9 cellular contexts compared by ENCODE assay signal in genomic region chr19:5977785-5978605, GRCh38. TPM values are rescaled to one million over a fixed set of nuclear protein-coding genes. Genes with fewer than 3 reads are reported as not detected.
A peak's percentile ranks its signal among the peaks of the same experiment; 100 is the strongest.
DNase-seq lines count a peak whose midpoint lies in the region; ATAC-seq, FAIRE-seq and TF ChIP-seq lines count a peak whose summit lies in the region.
"Had no signal": no experiment of that assay in that cellular context is flagged by ENCODE, and none has a peak within 500 bp of the region (broad histone marks: within the 10 kb centered on the region; RNA-seq: fewer than 3 reads in every experiment).

TSS of gene RANBP3 (minus strand) at chr19:5978140. CDS start at chr19:5978082, 58 bp downstream.

- intact Hi-C loops in kidney (cut with DNase I) = no loop called here

- ATAC-seq in GM19043 (IDR thresholded peaks at IDR 0.05; ENCODE audit: low read depth, unreplicated experiment) (peak; percentile 82), HG03378 (IDR thresholded peaks at IDR 0.05; ENCODE audit: unreplicated experiment) (peak; percentile 75)

- H3K4me1 ChIP-seq in kidney (ENCODE audit: control insufficient read depth in 1 of 2, insufficient read depth in 1 of 2, low read depth in 1 of 2, low read length in 2 of 2) = peaks cover 15 to 21% of the 10 kb centered on the region in 2 donors

- H3K9ac ChIP-seq in kidney (ENCODE audit: low read length in 2 of 2) = peak within 1 kb of the TSS; percentile 51 to 92

- H3K36me3 ChIP-seq in kidney (ENCODE audit: control insufficient read depth in 1 of 2, insufficient read depth in 2 of 2, low read length in 2 of 2) = peaks cover 2 to 6% of the 10 kb centered on the region in 2 donors

- H3K9me3 ChIP-seq in kidney (ENCODE audit: control insufficient read depth in 1 of 2, low read length in 2 of 2) = no peaks in the 10 kb centered on the region

- TF ChIP-seq CTCF in AG10803 (conservative IDR thresholded peaks at IDR 0.05; ENCODE audit: low read length) (no peak), kidney (IDR thresholded peaks at IDR 0.05; ENCODE audit: borderline replicate concordance, extremely low read depth, insufficient read depth) (no peak)

- DNase-seq in AG10803 (ENCODE audit: low read depth) (peak; percentile 99), NCI-H460 (ENCODE audit: extremely low read depth, low read depth) (peak; percentile 95), cerebellum (ENCODE audit: low spot score) (peak; percentile 100), kidney (peak; percentile 100)
- DNase-seq in activated CD4-positive, alpha-beta T cell treated with anti-CD3 and anti-CD28 coated beads for 1 hour = peak; percentile 99
- peak; percentile 98 for DNase-seq in stimulated activated CD4-positive, alpha-beta T cell treated with anti-CD3 and anti-CD28 coated beads, Interleukin-15, amount 100 ng/mL, for 24 hours

- peak within 1 kb of the TSS; percentile 80 to 83 for H3K27ac ChIP-seq in kidney (ENCODE audit: low read depth in 2 of 2, low read length in 2 of 2)

- FAIRE-seq in kidney (lab: Jason Lieb, UNC) = no peak
- FAIRE-seq: TTC549 had no signal

- H3K4me3 ChIP-seq in AG10803 (ENCODE audit: low read length) (peak within 1 kb of the TSS; percentile 84), kidney (ENCODE audit: low read length in 2 of 2) (peak within 1 kb of the TSS; percentile 68 to 76)

RNA-seq across cellular contexts. Expression of gene RANBP3, which starts in this region (rescaled TPM):
- total RNA-seq in NCI-H460 (2014; rRNA removed; shearing (Covaris generic)) = 31.2 and 32.5 TPM in 2 replicates
- 35.6 and 46.5 TPM in 2 replicates for polyA plus RNA-seq in NCI-H460 (2014; cell fraction: nucleus; rRNA removed)
- total RNA-seq in cerebellum (38.9 TPM), kidney (69.7 TPM)
- 33.7 TPM for polyA plus RNA-seq in kidney (ENCODE audit: insufficient read depth, low read depth, low replicate concordance)

Comparison
In these comparisons a context has a peak if more than half of its experiments do, and no peak if none do; other contexts are left out.
1. Peak in every context shown above with its lines: DNase-seq, ATAC-seq, H3K4me3 ChIP-seq and H3K27ac ChIP-seq.